Comparison of ENCODE assay signal across 7 cellular contexts in the genomic region with DNA sequence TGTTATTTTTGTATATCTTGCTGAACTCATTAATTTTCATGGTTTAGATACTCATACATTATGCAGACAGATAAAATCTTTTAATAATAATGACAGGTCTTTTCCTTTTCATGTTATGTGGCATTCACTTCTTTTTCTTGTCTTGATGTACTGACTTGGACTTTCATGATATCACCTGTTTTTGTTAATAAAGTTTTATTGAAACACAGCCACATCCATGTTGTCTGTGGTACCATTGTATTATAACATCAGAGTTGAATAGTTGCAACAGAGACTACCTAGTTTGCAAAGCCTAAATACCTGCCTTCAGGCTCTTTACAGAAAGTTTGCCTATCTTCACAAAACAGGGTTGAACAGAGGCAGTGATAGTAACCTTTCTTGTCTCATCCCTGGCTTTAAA.
"Had no signal": no experiment of that assay in that cellular context is flagged by ENCODE, and none has a peak within 500 bp of the region (broad histone marks: within the 10 kb centered on the region; RNA-seq: fewer than 3 reads in every experiment).

No MANE protein-coding gene starts in this region.

- DNase-seq: GDM1, GF-D8 had no signal

- FAIRE-seq: G401.6, GM12891, GM12892, GM18507, GM19239 had no signal
